Comparison of ENCODE assay signal across 8 cellular contexts in genomic region chr7:130069179-130069977, GRCh38. TPM values are rescaled to one million over a fixed set of nuclear protein-coding genes. Genes with fewer than 3 reads are reported as not detected.
A peak's percentile ranks its signal among the peaks of the same experiment; 100 is the strongest.
DNase-seq lines count a peak whose midpoint lies in the region; ATAC-seq lines count a peak whose summit lies in the region.

No MANE protein-coding gene starts in this region.

- ATAC-seq in left lobe of liver (peak; percentile 26), GM21447 (IDR thresholded peaks at IDR 0.05; ENCODE audit: unreplicated experiment) (no peak)

- peak overlapping the region; percentile 83 for H3K4me3 ChIP-seq in thymus (ENCODE audit: low read length)

- no peak for DNase-seq in activated T-cell treated with anti-CD3 and anti-CD28 coated beads, Interleukin-2, amount 50 U/mL, for 24 hours
- no peak for DNase-seq in activated T-cell treated with anti-CD3 and anti-CD28 coated beads, Interleukin-2, amount 50 U/mL, for 1 hour
- no peak for DNase-seq in activated T-helper 2 cell treated with anti-CD3 and anti-CD28 coated beads, Interferon-gamma antibody, Interleukin-2, Interleukin-4, amounts not matched to agents 10 μg/mL and 5 μg/mL and 100 μg/mL, durations not matched to agents 14 hours and 24 hours and 36 hours (ENCODE audit: low spot score)
- peak; percentile 73 for DNase-seq in left lobe of liver (ENCODE audit: low spot score)
- DNase-seq in DMS114 treated with DMSO at 0.1 percent for 48 hours (lab: John Stamatoyannopoulos, UW; ENCODE audit: unreplicated experiment): no peak
- DNase-seq in retina: no peak

- H3K9me3 ChIP-seq in thymus (ENCODE audit: control insufficient read depth): no peaks in the 10 kb centered on the region

- intact Hi-C loops in activated T-helper 2 cell treated with anti-CD3 and anti-CD28 coated beads, Interferon-gamma antibody, Interleukin-2, Interleukin-4, amounts not matched to agents 10 μg/mL and 5 μg/mL and 100 μg/mL, durations not matched to agents 14 hours and 24 hours and 36 hours (cut with micrococcal nuclease): no loop called here

- 80% methylated on average over 7 of the region's 7 CpGs for whole genome bisulfite sequencing in thymus

- no peaks in the 10 kb centered on the region for H3K9me3 Mint-ChIP-seq in activated T-cell treated with anti-CD3 and anti-CD28 coated beads, Interleukin-2, amount 50 U/mL, for 24 hours
- no peaks in the 10 kb centered on the region for H3K9me3 Mint-ChIP-seq in activated T-helper 2 cell treated with anti-CD3 and anti-CD28 coated beads, Interferon-gamma antibody, Interleukin-2, Interleukin-4, amounts not matched to agents 10 μg/mL and 5 μg/mL and 100 μg/mL, durations not matched to agents 14 hours and 24 hours and 36 hours

- H3K36me3 Mint-ChIP-seq in activated T-cell treated with anti-CD3 and anti-CD28 coated beads, Interleukin-2, amount 50 U/mL, for 24 hours (ENCODE audit: low read depth): peaks cover 13% of the 10 kb centered on the region
- no peaks in the 10 kb centered on the region for H3K36me3 Mint-ChIP-seq in activated T-helper 2 cell treated with anti-CD3 and anti-CD28 coated beads, Interferon-gamma antibody, Interleukin-2, Interleukin-4, amounts not matched to agents 10 μg/mL and 5 μg/mL and 100 μg/mL, durations not matched to agents 14 hours and 24 hours and 36 hours (ENCODE audit: low read depth)

- H3K27ac Mint-ChIP-seq in activated T-cell treated with anti-CD3 and anti-CD28 coated beads, Interleukin-2, amount 50 U/mL, for 24 hours: peak overlapping the region; percentile 89
- H3K27ac Mint-ChIP-seq in activated T-helper 2 cell treated with anti-CD3 and anti-CD28 coated beads, Interferon-gamma antibody, Interleukin-2, Interleukin-4, amounts not matched to agents 10 μg/mL and 5 μg/mL and 100 μg/mL, durations not matched to agents 14 hours and 24 hours and 36 hours: no peak overlapping the region

- H3K4me1 Mint-ChIP-seq in activated T-cell treated with anti-CD3 and anti-CD28 coated beads, Interleukin-2, amount 50 U/mL, for 24 hours (ENCODE audit: low read depth): peaks cover 33% of the 10 kb centered on the region
- H3K4me1 Mint-ChIP-seq in activated T-helper 2 cell treated with anti-CD3 and anti-CD28 coated beads, Interferon-gamma antibody, Interleukin-2, Interleukin-4, amounts not matched to agents 10 μg/mL and 5 μg/mL and 100 μg/mL, durations not matched to agents 14 hours and 24 hours and 36 hours (ENCODE audit: low read depth): peaks cover 19% of the 10 kb centered on the region

- no peaks in the 10 kb centered on the region for H3K36me3 ChIP-seq in thymus (ENCODE audit: control insufficient read depth, insufficient read depth)

- H3K4me1 ChIP-seq in thymus (ENCODE audit: control insufficient read depth, insufficient read depth, low read length): no peaks in the 10 kb centered on the region

- no peaks in the 10 kb centered on the region for H3K27me3 Mint-ChIP-seq in activated T-cell treated with anti-CD3 and anti-CD28 coated beads, Interleukin-2, amount 50 U/mL, for 24 hours
- H3K27me3 Mint-ChIP-seq in activated T-helper 2 cell treated with anti-CD3 and anti-CD28 coated beads, Interferon-gamma antibody, Interleukin-2, Interleukin-4, amounts not matched to agents 10 μg/mL and 5 μg/mL and 100 μg/mL, durations not matched to agents 14 hours and 24 hours and 36 hours (ENCODE audit: low read depth): no peaks in the 10 kb centered on the region

- H3K4me3 Mint-ChIP-seq in activated T-cell treated with anti-CD3 and anti-CD28 coated beads, Interleukin-2, amount 50 U/mL, for 24 hours: peak overlapping the region; percentile 90
- peak overlapping the region; percentile 95 for H3K4me3 Mint-ChIP-seq in activated T-helper 2 cell treated with anti-CD3 and anti-CD28 coated beads, Interferon-gamma antibody, Interleukin-2, Interleukin-4, amounts not matched to agents 10 μg/mL and 5 μg/mL and 100 μg/mL, durations not matched to agents 14 hours and 24 hours and 36 hours (ENCODE audit: low read depth)

- H3K27ac ChIP-seq in thymus (ENCODE audit: low read depth): peak overlapping the region; percentile 80

- no peaks in the 10 kb centered on the region for H3K27me3 ChIP-seq in thymus (ENCODE audit: control insufficient read depth, insufficient read depth)

RNA-seq across cellular contexts. Expression of gene KLHDC10, which starts 1.0 kb away (rescaled TPM):
- 13.9 and 16.0 TPM in 2 replicates for total RNA-seq in activated T-helper 2 cell treated with anti-CD3 and anti-CD28 coated beads, Interferon-gamma antibody, Interleukin-2, Interleukin-4, amounts not matched to agents 10 μg/mL and 5 μg/mL and 100 μg/mL, durations not matched to agents 14 hours and 24 hours and 36 hours
- 35.3 TPM for total RNA-seq in left lobe of liver
- polyA plus RNA-seq in thymus: 9.4 TPM

RNA-seq across cellular contexts. Expression of gene ZC3HC1, which starts 18.2 kb away (rescaled TPM):
- total RNA-seq in activated T-helper 2 cell treated with anti-CD3 and anti-CD28 coated beads, Interferon-gamma antibody, Interleukin-2, Interleukin-4, amounts not matched to agents 10 μg/mL and 5 μg/mL and 100 μg/mL, durations not matched to agents 14 hours and 24 hours and 36 hours: 26.4 and 26.6 TPM in 2 replicates
- 9.0 TPM for total RNA-seq in left lobe of liver
- 16.8 TPM for polyA plus RNA-seq in thymus
